Comparison of ENCODE assay signal across 9 cellular contexts in genomic region chr11:128716231-128716630, GRCh38. TPM values are rescaled to one million over a fixed set of nuclear protein-coding genes. Genes with fewer than 3 reads are reported as not detected.
A peak's percentile ranks its signal among the peaks of the same experiment; 100 is the strongest.
DNase-seq lines count a peak whose midpoint lies in the region; ATAC-seq, FAIRE-seq and TF ChIP-seq lines count a peak whose summit lies in the region.
"Had no signal": no experiment of that assay in that cellular context is flagged by ENCODE, and none has a peak within 500 bp of the region (broad histone marks: within the 10 kb centered on the region; RNA-seq: fewer than 3 reads in every experiment).

No MANE protein-coding gene starts in this region.

- no peak for ATAC-seq in stimulated activated naive CD8-positive, alpha-beta T cell treated with anti-CD3 and anti-CD28 coated beads, Interleukin-15, Interleukin-2, amounts not matched to agents 100 U/mL and 50 U/mL, for 24 hours

- peak overlapping the region; percentile 80 for H3K4me3 Mint-ChIP-seq in stimulated activated naive CD8-positive, alpha-beta T cell treated with anti-CD3 and anti-CD28 coated beads, Interleukin-15, Interleukin-2, amounts not matched to agents 100 ng/mL and 50 ng/mL, for 24 hours

- H3K9ac ChIP-seq in muscle layer of colon (ENCODE audit: low read length): peak overlapping the region; percentile 44

- H3K4me3 ChIP-seq in ascending aorta (peak overlapping the region in 1 of 2 donors; percentile 19), muscle layer of colon (ENCODE audit: low read depth in 1 of 2, low read length in 2 of 2) (peak overlapping the region in 1 of 2 donors; percentile 44)

- H3K9me3 Mint-ChIP-seq in stimulated activated naive CD8-positive, alpha-beta T cell treated with anti-CD3 and anti-CD28 coated beads, Interleukin-15, Interleukin-2, amounts not matched to agents 100 ng/mL and 50 ng/mL, for 24 hours: peaks cover 8% of the 10 kb centered on the region

- H3K36me3 ChIP-seq in ascending aorta (no peaks in the 10 kb centered on the region), muscle layer of colon (ENCODE audit: insufficient read depth, low read length) (no peaks in the 10 kb centered on the region)

- FAIRE-seq in GM12891 (lab: Jason Lieb, UNC): no peak

- no peak for TF ChIP-seq POLR2A in GM12891 (IDR thresholded peaks at IDR 0.05; ENCODE audit: low read depth, low read length)

- H3K9me3 ChIP-seq in ascending aorta: no peaks in the 10 kb centered on the region
- no peaks in the 10 kb centered on the region for H3K9me3 ChIP-seq in muscle layer of colon (ENCODE audit: low read length)

- H3K4me1 Mint-ChIP-seq in stimulated activated naive CD8-positive, alpha-beta T cell treated with anti-CD3 and anti-CD28 coated beads, Interleukin-15, Interleukin-2, amounts not matched to agents 100 ng/mL and 50 ng/mL, for 24 hours (ENCODE audit: low read depth): peaks cover 100% of the 10 kb centered on the region

- no peak for DNase-seq in stimulated activated naive CD8-positive, alpha-beta T cell treated with anti-CD3 and anti-CD28 coated beads, Interleukin-15, Interleukin-2, amounts not matched to agents 100 U/mL and 50 U/mL, for 24 hours
- no peak for DNase-seq in ascending aorta (ENCODE audit: low spot score in 2 of 2)
- DNase-seq in SIG-M5 treated with dmso at 0.1 percent for 504 hours (lab: John Stamatoyannopoulos, UW; ENCODE audit: unreplicated experiment): no peak
- DNase-seq in GM12891 (ENCODE audit: insufficient read length, low spot score): no peak
- no peak for DNase-seq in NCI-H2171 treated with DMSO at 0.1 percent for 48 hours (lab: John Stamatoyannopoulos, UW)
- no peak for DNase-seq in pons (ENCODE audit: low spot score)
- DNase-seq: aorta had no signal

- intact Hi-C loops in ascending aorta (cut with DNase I): no loop called here

- no peaks in the 10 kb centered on the region for H3K27me3 Mint-ChIP-seq in stimulated activated naive CD8-positive, alpha-beta T cell treated with anti-CD3 and anti-CD28 coated beads, Interleukin-15, Interleukin-2, amounts not matched to agents 100 ng/mL and 50 ng/mL, for 24 hours

- no peak for TF ChIP-seq CTCF in ascending aorta (IDR thresholded peaks at IDR 0.05)

- H3K36me3 Mint-ChIP-seq in stimulated activated naive CD8-positive, alpha-beta T cell treated with anti-CD3 and anti-CD28 coated beads, Interleukin-15, Interleukin-2, amounts not matched to agents 100 ng/mL and 50 ng/mL, for 24 hours (ENCODE audit: low read depth): peaks cover 12% of the 10 kb centered on the region

- H3K27ac ChIP-seq in ascending aorta: peak overlapping the region; percentile 55 to 68
- peak overlapping the region; percentile 63 for H3K27ac ChIP-seq in muscle layer of colon (ENCODE audit: low read depth, low read length)

- H3K27me3 ChIP-seq in ascending aorta: no peaks in the 10 kb centered on the region
- no peaks in the 10 kb centered on the region for H3K27me3 ChIP-seq in muscle layer of colon (ENCODE audit: control insufficient read depth in 1 of 2, insufficient read depth in 2 of 2, low read length in 2 of 2)

- H3K4me1 ChIP-seq in ascending aorta (peaks cover 14 to 18% of the 10 kb centered on the region in 2 donors), muscle layer of colon (ENCODE audit: insufficient read depth, low read length) (peaks cover 35% of the 10 kb centered on the region)

- H3K27ac Mint-ChIP-seq in stimulated activated naive CD8-positive, alpha-beta T cell treated with anti-CD3 and anti-CD28 coated beads, Interleukin-15, Interleukin-2, amounts not matched to agents 100 ng/mL and 50 ng/mL, for 24 hours: peak overlapping the region; percentile 97

TF ChIP-seq in GM12891, 5 proteins besides CTCF, POLR2A, EP300 and RAD21:
- TF ChIP-seq SPI1 (IDR thresholded peaks at IDR 0.05; ENCODE audit: low read depth, low read length): no peak
- no peak for TF ChIP-seq PAX5 (IDR thresholded peaks at IDR 0.05; ENCODE audit: insufficient read depth, low read length, severe bottlenecking)
- no peak for TF ChIP-seq POU2F2 (IDR thresholded peaks at IDR 0.05; ENCODE audit: low read depth, low read length)
- TF ChIP-seq TAF1 (IDR thresholded peaks at IDR 0.05; ENCODE audit: low read depth, low read length): no peak
- no peak for TF ChIP-seq POLR2AphosphoS5 (IDR thresholded peaks at IDR 0.05; ENCODE audit: low read depth, low read length)

RNA-seq across cellular contexts. Expression of gene FLI1, which starts 22.4 kb away (rescaled TPM):
- 86.4 TPM for total RNA-seq in ascending aorta
- 22.0 TPM for polyA plus RNA-seq in GM12891 (2012; ENCODE audit: low read depth, missing spikeins)
